Comparison of ENCODE assay signal across 26 cellular contexts in genomic region chr11:56816259-56816658, GRCh38.
"Had no signal": no experiment of that assay in that cellular context is flagged by ENCODE, and none has a peak within 500 bp of the region (broad histone marks: within the 10 kb centered on the region; RNA-seq: fewer than 3 reads in every experiment).

No MANE protein-coding gene starts in this region.

- FAIRE-seq: colon, endothelial cell of umbilical vein, islet of Langerhans, keratinocyte had no signal

- H3K27ac Mint-ChIP-seq: memory B cell had no signal

- H3K27me3 Mint-ChIP-seq: memory B cell had no signal

- H3K4me1 Mint-ChIP-seq: memory B cell had no signal

- H3K27me3 ChIP-seq: esophagus squamous epithelium, gastrocnemius medialis, left lung had no signal

- H3K27ac ChIP-seq: coronary artery, dorsolateral prefrontal cortex, epithelial cell of prostate, esophagus squamous epithelium, gastrocnemius medialis, heart right ventricle, left lung, lower lobe of right lung had no signal

- H3K4me3 Mint-ChIP-seq: memory B cell had no signal

- DNase-seq: dermis blood vessel endothelial cell; dorsolateral prefrontal cortex; effector CD4-positive, alpha-beta T cell; effector memory CD4-positive, alpha-beta T cell; erythroblast; esophagus squamous epithelium; foreskin fibroblast; gastrocnemius medialis; glutamatergic neuron; head of caudate nucleus; heart right ventricle; hippocampal formation; left cardiac atrium; left lung; left ventricle myocardium superior; lower lobe of right lung; mesendoderm; midbrain had no signal

- H3K9me3 ChIP-seq: esophagus squamous epithelium, gastrocnemius medialis, heart right ventricle, left lung, lower lobe of right lung had no signal

- H3K4me3 ChIP-seq: coronary artery, dorsolateral prefrontal cortex, esophagus squamous epithelium, gastrocnemius medialis, heart right ventricle, left lung, lower lobe of right lung had no signal

- H3K36me3 Mint-ChIP-seq: memory B cell had no signal

- H3K4me1 ChIP-seq: esophagus squamous epithelium, gastrocnemius medialis, heart right ventricle, left lung, lower lobe of right lung had no signal

- ATAC-seq: esophagus mucosa, gastrocnemius medialis, heart right ventricle, left cardiac atrium, left lung, left ventricle myocardium superior, lower lobe of right lung had no signal

- H3K36me3 ChIP-seq: esophagus squamous epithelium, gastrocnemius medialis, heart right ventricle, left lung, lower lobe of right lung had no signal
